ENCODE assay signal across 9 cellular contexts in the genomic region with DNA sequence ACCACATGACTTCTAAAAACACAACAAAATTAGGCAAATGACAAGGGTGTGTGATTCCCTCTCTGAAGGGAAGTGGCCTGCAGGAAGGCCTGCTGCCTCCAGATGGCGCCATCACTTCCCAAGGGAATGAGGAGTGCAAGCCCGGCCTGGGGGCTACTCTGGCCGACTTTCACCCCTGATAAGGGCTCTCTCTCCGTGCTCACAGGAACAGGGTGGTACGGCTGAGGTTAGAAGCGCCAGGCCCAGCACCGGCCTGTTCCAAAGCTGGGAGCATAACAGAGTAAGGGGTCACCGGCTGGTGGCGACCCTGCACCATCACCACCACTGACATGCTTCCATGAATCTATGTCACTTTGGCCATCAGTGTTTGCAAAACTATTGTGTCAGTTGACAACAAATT. TPM values are rescaled to one million over a fixed set of nuclear protein-coding genes. Genes with fewer than 3 reads are reported as not detected.
DNase-seq lines count a peak whose midpoint lies in the region; ATAC-seq and TF ChIP-seq lines count a peak whose summit lies in the region.
"Had no signal": no experiment of that assay in that cellular context is flagged by ENCODE, and none has a peak within 500 bp of the region (broad histone marks: within the 10 kb centered on the region; RNA-seq: fewer than 3 reads in every experiment).

No MANE protein-coding gene starts in this region.

- no peak for ATAC-seq in HG03342 (IDR thresholded peaks at IDR 0.05; ENCODE audit: unreplicated experiment)
- ATAC-seq in HG03378 (IDR thresholded peaks at IDR 0.05; ENCODE audit: unreplicated experiment) = no peak

- H3K4me3 ChIP-seq in Karpas-422 (ENCODE audit: low read length) (no peak overlapping the region), ascending aorta (no peak overlapping the region), thyroid gland (replicated peaks in 1 of 3) (no peak overlapping the region)
- H3K4me3 ChIP-seq: skin epidermis had no signal

- H2AFZ ChIP-seq in Karpas-422 (ENCODE audit: low read length) = no peak overlapping the region

- no peak for TF ChIP-seq POLR2A in thyroid gland (IDR thresholded peaks at IDR 0.05)

- H3K4me2 ChIP-seq in Karpas-422 (ENCODE audit: low read depth, low read length, poor library complexity, severe bottlenecking) = no peak overlapping the region

- no peaks in the 10 kb centered on the region for H3K27me3 ChIP-seq in Karpas-422 (ENCODE audit: low read length)
- H3K27me3 ChIP-seq in ascending aorta = no peaks in the 10 kb centered on the region
- no peaks in the 10 kb centered on the region for H3K27me3 ChIP-seq in thyroid gland

- intact Hi-C loops in ascending aorta (cut with DNase I) = no loop called here
- intact Hi-C loops in thyroid gland (cut with DNase I) = no loop called here

- peaks cover 3% of the 10 kb centered on the region for H3K4me1 ChIP-seq in Karpas-422 (ENCODE audit: low read length)
- H3K4me1 ChIP-seq in ascending aorta = no peaks in the 10 kb centered on the region
- no peaks in the 10 kb centered on the region for H3K4me1 ChIP-seq in thyroid gland

- TF ChIP-seq CTCF in ascending aorta (IDR thresholded peaks at IDR 0.05) = peak; percentile 15 to 48 (median 25)
- peak in 5 of 6 experiments; percentile 10 to 56 (median 27) for TF ChIP-seq CTCF in thyroid gland (IDR thresholded peaks at IDR 0.05)

- peak; percentile 65 for DNase-seq in NCI-H82 (lab: John Stamatoyannopoulos, UW)
- no peak for DNase-seq in NCI-H82 treated with DMSO at 0.1 percent for 48 hours (lab: John Stamatoyannopoulos, UW; ENCODE audit: unreplicated experiment)
- DNase-seq in Karpas-422 = peak; percentile 80
- peak in 1 of 2 donors; percentile 45 for DNase-seq in ascending aorta (ENCODE audit: low spot score in 2 of 2)
- peak; percentile 35 for DNase-seq in iris pigment epithelial cell (ENCODE audit: low read depth)
- DNase-seq in thyroid gland = peak; percentile 10 to 21

- H3K9me2 ChIP-seq in Karpas-422 (replicated peaks; ENCODE audit: insufficient read depth, low read length) = no peaks in the 10 kb centered on the region

- no peak overlapping the region for H3K9ac ChIP-seq in Karpas-422 (ENCODE audit: low read length)

- H3K9me3 ChIP-seq in Karpas-422 (ENCODE audit: low read length) = no peaks in the 10 kb centered on the region
- no peaks in the 10 kb centered on the region for H3K9me3 ChIP-seq in ascending aorta
- H3K9me3 ChIP-seq in thyroid gland = no peaks in the 10 kb centered on the region

- H3K79me2 ChIP-seq in Karpas-422 (ENCODE audit: low read length) = no peaks in the 10 kb centered on the region

- H3K27ac ChIP-seq in Karpas-422 (ENCODE audit: low read length) = no peak overlapping the region
- H3K27ac ChIP-seq in ascending aorta = no peak overlapping the region
- H3K27ac ChIP-seq in thyroid gland = no peak overlapping the region
- H3K27ac ChIP-seq: skin epidermis had no signal

- H4K20me1 ChIP-seq in Karpas-422 (ENCODE audit: insufficient read depth, low read depth, low read length) = no peaks in the 10 kb centered on the region

- H3K36me3 ChIP-seq in Karpas-422 (ENCODE audit: insufficient read depth, low read length) (no peaks in the 10 kb centered on the region), ascending aorta (no peaks in the 10 kb centered on the region), thyroid gland (no peaks in the 10 kb centered on the region)

- WGBS in thyroid gland, 2 donors = 53 to 59% methylated on average over 9 of the region's 9 CpGs

RNA-seq across cellular contexts. Expression of a gene that starts 13.1 kb away (rescaled TPM):
- total RNA-seq in Karpas-422 (2014; rRNA removed; shearing (Covaris generic); ENCODE audit: low replicate concordance) = not detected in 2 replicates
- total RNA-seq in ascending aorta (not detected), thyroid gland (not detected)

RNA-seq across cellular contexts. Expression of a gene that starts 22.8 kb away (rescaled TPM):
- not detected in 2 replicates for total RNA-seq in Karpas-422 (2014; rRNA removed; shearing (Covaris generic); ENCODE audit: low replicate concordance)
- total RNA-seq in ascending aorta (not detected), thyroid gland (under 1 TPM in 3 of 4 donors, not detected in 1; 0.24 to 0.56 (median 0.40) TPM)

RNA-seq across cellular contexts. Expression of a gene that starts 39.0 kb away (rescaled TPM):
- not detected in 2 replicates for total RNA-seq in Karpas-422 (2014; rRNA removed; shearing (Covaris generic); ENCODE audit: low replicate concordance)
- total RNA-seq in ascending aorta (0.21 TPM), thyroid gland (not detected)
